ENCODE assay signal across 8 cellular contexts in the genomic region with DNA sequence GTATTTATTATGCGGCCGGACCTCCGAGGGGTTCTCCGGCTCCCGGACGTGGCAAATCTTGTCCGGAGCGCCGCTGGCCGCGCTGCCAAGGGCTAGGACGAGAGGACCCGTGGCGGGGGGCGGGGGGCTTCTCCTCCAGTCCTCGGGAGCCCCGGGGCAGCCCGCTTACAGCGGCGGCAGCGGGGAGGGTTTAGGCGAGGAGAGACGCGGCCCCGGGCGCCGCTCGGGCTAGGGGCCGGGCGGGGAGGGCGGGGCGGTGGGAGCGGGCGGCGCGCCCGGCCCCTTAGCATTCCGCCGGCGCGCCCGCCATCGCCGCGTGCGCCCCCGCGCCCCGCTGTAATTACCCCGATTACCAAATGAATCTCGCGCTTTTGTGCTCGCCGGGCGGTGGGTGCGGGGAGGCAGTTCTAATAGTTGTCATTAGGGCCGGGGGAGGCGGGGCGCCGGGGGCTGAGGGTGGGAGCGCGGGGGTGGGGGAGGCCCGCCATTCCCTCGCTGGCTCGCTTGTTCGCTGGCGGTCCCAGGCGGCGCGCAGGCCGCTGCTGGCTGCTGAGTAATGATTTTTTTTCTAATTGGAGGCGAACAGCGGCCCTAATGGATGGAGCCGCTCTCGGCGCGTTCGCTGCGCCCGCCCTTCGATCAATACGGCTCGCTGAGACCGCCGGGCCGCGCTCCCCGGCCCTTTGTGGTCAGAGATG.
DNase-seq lines count a peak whose midpoint lies in the region; ATAC-seq and TF ChIP-seq lines count a peak whose summit lies in the region.

No MANE protein-coding gene starts in this region.

- POLR2A ChIA-PET in PC-3 (lab: Charles Lee; ENCODE audit: unreplicated experiment) = no interaction called here

- TF ChIP-seq CTCF in GM12864 (IDR thresholded peaks at IDR 0.05; ENCODE audit: low read depth, low read length, missing control alignments) (no peak), PC-3 (conservative IDR thresholded peaks at IDR 0.05; ENCODE audit: low read depth, low read length) (no peak), neural cell (IDR thresholded peaks at IDR 0.05; ENCODE audit: poor library complexity, severe bottlenecking) (no peak)

- BruUV-seq in PC-3 (replicated peaks; lab: Mats Ljungman, UMichigan) = no TSS peak

- H3K27me3 ChIP-seq in PC-3 (ENCODE audit: low read length) (no peaks in the 10 kb centered on the region), neural cell (ENCODE audit: insufficient read depth, low read depth, low read length) (no peaks in the 10 kb centered on the region)

- no peaks in the 10 kb centered on the region for H4K20me1 ChIP-seq in PC-3 (ENCODE audit: low read length)
- H4K20me1 ChIP-seq in neural cell (ENCODE audit: insufficient read depth) = no peaks in the 10 kb centered on the region

- no peak for DNase-seq in GM12864 (ENCODE audit: low read depth)
- DNase-seq in PC-3 = no peak
- peak; percentile 41 for DNase-seq in dermis blood vessel endothelial cell
- no peak for DNase-seq in NCI-H2029 (lab: John Stamatoyannopoulos, UW)

- no peaks in the 10 kb centered on the region for H3K9me3 ChIP-seq in PC-3 (ENCODE audit: low read length)
- no peaks in the 10 kb centered on the region for H3K9me3 ChIP-seq in neural cell (ENCODE audit: low read length)

- H3K4me1 ChIP-seq in PC-3 (ENCODE audit: insufficient read depth, low read length) = peaks cover 15% of the 10 kb centered on the region

- no peaks in the 10 kb centered on the region for H3K79me2 ChIP-seq in PC-3 (ENCODE audit: low read length)
- no peaks in the 10 kb centered on the region for H3K79me2 ChIP-seq in neural cell (replicated peaks; ENCODE audit: insufficient read depth, low read length)

- H3K9ac ChIP-seq in PC-3 (ENCODE audit: low read length) = no peak overlapping the region
- H3K9ac ChIP-seq in neural cell (ENCODE audit: low read length) = peak overlapping the region; percentile 60

- H3F3A ChIP-seq in PC-3 (ENCODE audit: low read length, unreplicated experiment) = no peaks in the 10 kb centered on the region
- no peaks in the 10 kb centered on the region for H3F3A ChIP-seq in neural cell (ENCODE audit: insufficient read depth, low read length, poor library complexity, severe bottlenecking)

- ATAC-seq in PC-3 (no peak), GM21423 (IDR thresholded peaks at IDR 0.05; ENCODE audit: unreplicated experiment) (no peak), GM19452 (IDR thresholded peaks at IDR 0.05; ENCODE audit: unreplicated experiment) (no peak), HG03565 (IDR thresholded peaks at IDR 0.05; ENCODE audit: unreplicated experiment) (no peak)

- TF ChIP-seq EP300 in neural cell (conservative IDR thresholded peaks at IDR 0.05; ENCODE audit: poor library complexity, severe bottlenecking) = no peak

- H3K9me2 ChIP-seq in PC-3 (replicated peaks; ENCODE audit: low read length) (no peaks in the 10 kb centered on the region), neural cell (ENCODE audit: insufficient read depth, low read length) (no peaks in the 10 kb centered on the region)

- TF ChIP-seq RAD21 in neural cell (conservative IDR thresholded peaks at IDR 0.05) = no peak

- H3K4me2 ChIP-seq in PC-3 (ENCODE audit: low read length) (peak overlapping the region; percentile 71), neural cell (ENCODE audit: low read length) (no peak overlapping the region)

- peak overlapping the region; percentile 30 for H3K4me3 ChIP-seq in GM12864 (ENCODE audit: low read depth, low read length)
- H3K4me3 ChIP-seq in PC-3 (ENCODE audit: low read length) = peak overlapping the region; percentile 59
- H3K4me3 ChIP-seq in neural cell (ENCODE audit: low read length) = peak overlapping the region; percentile 60

- no peak overlapping the region for H3K27ac ChIP-seq in PC-3 (ENCODE audit: low read length)
- no peak overlapping the region for H3K27ac ChIP-seq in neural cell (ENCODE audit: low read length)

- CTCF ChIA-PET in PC-3 (lab: Charles Lee) = no interaction called here

- intact Hi-C loops in PC-3 (cut with micrococcal nuclease) = no loop called here

- H2AFZ ChIP-seq in PC-3 (ENCODE audit: low read length) (no peak overlapping the region; the same call in 1 of the 2 replicates), neural cell (ENCODE audit: low read depth, low read length) (no peak overlapping the region)

- H3K36me3 ChIP-seq in PC-3 (ENCODE audit: low read depth, low read length) = no peaks in the 10 kb centered on the region
- no peaks in the 10 kb centered on the region for H3K36me3 ChIP-seq in neural cell (ENCODE audit: insufficient read depth, low read length)

TF ChIP-seq in neural cell, 6 proteins besides CTCF, POLR2A, EP300 and RAD21:
- TF ChIP-seq TAF1 (IDR thresholded peaks at IDR 0.05; ENCODE audit: low read depth) (no peak), SMC3 (conservative IDR thresholded peaks at IDR 0.05; ENCODE audit: poor library complexity) (no peak)
